Comparison of ENCODE assay signal across 8 cellular contexts in genomic region chr10:102919992-102920736, GRCh38. TPM values are rescaled to one million over a fixed set of nuclear protein-coding genes. Genes with fewer than 3 reads are reported as not detected.
A peak's percentile ranks its signal among the peaks of the same experiment; 100 is the strongest.
DNase-seq lines count a peak whose midpoint lies in the region; ATAC-seq, FAIRE-seq and TF ChIP-seq lines count a peak whose summit lies in the region.

No MANE protein-coding gene starts in this region.

- no peaks in the 10 kb centered on the region for H3K9me3 ChIP-seq in IMR-90 (ENCODE audit: control insufficient read depth, insufficient read depth, low read length)

- peaks cover 0 to 1% (median 0%) of the 10 kb centered on the region in 7 donors for H3K9me3 Mint-ChIP-seq in naive B cell

- dilution Hi-C loops in IMR-90 (cut with HindIII; ENCODE audit: low sequenced_read_pairs, unreplicated experiment): no loop called here

- peak overlapping the region; percentile 91 for H3K27ac ChIP-seq in IMR-90 (ENCODE audit: insufficient read depth, low read length)

- peaks cover 3% of the 10 kb centered on the region; the same call in 1 of the 2 replicates for H3K4me1 ChIP-seq in IMR-90 (ENCODE audit: control insufficient read depth, insufficient read depth, low read length)

- H2BK120ac ChIP-seq in IMR-90 (ENCODE audit: low read depth, low read length): peak overlapping the region; percentile 81

- peak; percentile 3; the same call in 1 of the 2 replicates for TF ChIP-seq RAD21 in IMR-90 (IDR thresholded peaks at IDR 0.05; ENCODE audit: low read length)

- peak overlapping the region; percentile 80 to 99 (median 96) for H3K4me3 Mint-ChIP-seq in naive B cell

- CTCF ChIA-PET in IMR-90 (lab: Yijun Ruan, JAX): interaction anchor here (0.6 to 1.8 kb wide), 2 partner anchors 125 to 319 kb away, joined by 3 to 6 read pairs; no protein-coding TSS in a partner anchor

- H3K56ac ChIP-seq in IMR-90 (ENCODE audit: extremely low read depth, insufficient read depth, low read length): peak overlapping the region; percentile 63; the same call in 1 of the 2 replicates

- in situ Hi-C loops in IMR-90 (cut with MboI; ENCODE audit: low sequenced_read_pairs): loop anchor here (5.0 kb wide), 2 partner anchors 142 to 322 kb away; no protein-coding TSS in a partner anchor

- peaks cover 6 to 8% (median 8%) of the 10 kb centered on the region in 3 donors for H3K27me3 Mint-ChIP-seq in naive B cell

- peak overlapping the region; percentile 84; the same call in 2 of the 3 replicates for H2BK15ac ChIP-seq in IMR-90 (ENCODE audit: low read depth, low read length)

- no peak for ATAC-seq in IMR-90 (ENCODE audit: low read depth)
- ATAC-seq in naive B cell (ENCODE audit: low read depth in 2 of 2): no peak
- ATAC-seq in GM19035 (IDR thresholded peaks at IDR 0.05; ENCODE audit: unreplicated experiment): no peak
- no peak for ATAC-seq in GM21576 (IDR thresholded peaks at IDR 0.05; ENCODE audit: unreplicated experiment)

- H3K27me3 ChIP-seq in IMR-90 (ENCODE audit: control insufficient read depth, insufficient read depth, low read length): no peaks in the 10 kb centered on the region

- no peak for TF ChIP-seq POLR2A in IMR-90 (IDR thresholded peaks at IDR 0.05; ENCODE audit: low read depth, low read length)
- TF ChIP-seq POLR2A in GM12892 (IDR thresholded peaks at IDR 0.05; ENCODE audit: low read depth, low read length): no peak

- peak overlapping the region; percentile 83 for H3K9ac ChIP-seq in IMR-90 (ENCODE audit: low read depth, low read length)

- H3K36me3 ChIP-seq in IMR-90 (ENCODE audit: control insufficient read depth, insufficient read depth, low read length): 0 out of 2 replicates have a peak, but pooled peaks cover 1% of the 10 kb centered on the region

- no TSS peak for BruUV-seq in IMR-90 (replicated peaks; lab: Mats Ljungman, UMichigan)

- peak overlapping the region; percentile 79 for H4K91ac ChIP-seq in IMR-90 (ENCODE audit: insufficient read depth, low read depth, low read length)

- DNase-seq in AG10803 (ENCODE audit: low read depth): no peak
- DNase-seq in IMR-90: no peak
- no peak for DNase-seq in choroid plexus epithelial cell (ENCODE audit: low read depth)
- no peak for DNase-seq in naive B cell
- DNase-seq in GM12892 (ENCODE audit: insufficient read length): no peak
- DNase-seq in stimulated activated naive CD4-positive, alpha-beta T cell (lab: John Stamatoyannopoulos, UW): no peak

- H3K79me1 ChIP-seq in IMR-90 (ENCODE audit: low read depth in 1 of 2, low read length in 2 of 2): peaks cover 2 to 50% of the 10 kb centered on the region in 2 experiments; a peak in 3 of 4 replicates

- peak overlapping the region; percentile 83 for H2AK9ac ChIP-seq in IMR-90 (replicated peaks; ENCODE audit: low read depth, low read length, poor library complexity)

- peak overlapping the region; percentile 71 to 84; a peak in 2 of 4 replicates for H4K8ac ChIP-seq in IMR-90 (ENCODE audit: low read depth in 2 of 2, low read length in 2 of 2)

- H4K20me1 ChIP-seq in IMR-90 (ENCODE audit: insufficient read depth, low read length): peaks cover 29% of the 10 kb centered on the region; the same call in 1 of the 2 replicates

- peak overlapping the region; percentile 89; the same call in 1 of the 2 replicates for H2AK5ac ChIP-seq in IMR-90 (ENCODE audit: low read depth, low read length)

- peaks cover 46 to 59% (median 49%) of the 10 kb centered on the region in 3 donors for H3K4me1 Mint-ChIP-seq in naive B cell

- peak overlapping the region; percentile 93 for H3K23ac ChIP-seq in IMR-90 (ENCODE audit: low read depth, low read length)

- H2AFZ ChIP-seq in IMR-90 (replicated peaks; ENCODE audit: low read length, poor library complexity): peak overlapping the region; percentile 99

- peak overlapping the region; percentile 86 for H3K4me2 ChIP-seq in IMR-90 (ENCODE audit: low read depth, low read length)

- peak overlapping the region; percentile 13; the same call in 1 of the 2 replicates for H4K5ac ChIP-seq in IMR-90 (ENCODE audit: low read depth, low read length)

- H3K36me3 Mint-ChIP-seq in naive B cell: no peaks in the 10 kb centered on the region

- peak overlapping the region; percentile 85 for H2BK5ac ChIP-seq in IMR-90 (ENCODE audit: low read depth, low read length, poor library complexity, severe bottlenecking)

- intact Hi-C loops in IMR-90 (cut with micrococcal nuclease): loop anchor here (1.0 to 2.0 kb wide), 2 partner anchors 43 to 134 kb away; no protein-coding TSS in a partner anchor

- no CpG with 5 or more reads among the region's 9 CpGs for WGBS in IMR-90 (ENCODE audit: extremely low coverage in 2 of 2, insufficient read length in 1 of 2), 2 experiments

- H3K4me3 ChIP-seq in AG10803 (ENCODE audit: low read length) (peak overlapping the region; percentile 97), IMR-90 (ENCODE audit: insufficient read depth, low read depth, low read length) (peak overlapping the region; percentile 72), choroid plexus epithelial cell (ENCODE audit: low read depth, low read length) (peak overlapping the region; percentile 99)

- H3K9me1 ChIP-seq in IMR-90 (ENCODE audit: insufficient read depth, low read length): peaks cover 3% of the 10 kb centered on the region; the same call in 1 of the 2 replicates

- FAIRE-seq in GM12892 (lab: Jason Lieb, UNC): no peak

- H3K4ac ChIP-seq in IMR-90 (ENCODE audit: low read depth, low read length): peak overlapping the region; percentile 89

- no peak for TF ChIP-seq CTCF in AG10803 (conservative IDR thresholded peaks at IDR 0.05; ENCODE audit: low read length)
- no peak for TF ChIP-seq CTCF in IMR-90 (conservative IDR thresholded peaks at IDR 0.05; ENCODE audit: low read depth, low read length)
- no peak for TF ChIP-seq CTCF in choroid plexus epithelial cell (conservative IDR thresholded peaks at IDR 0.05; ENCODE audit: low read depth, low read length)

- peak overlapping the region in 4 of 6 donors; percentile 24 to 89 (median 52) for H3K27ac Mint-ChIP-seq in naive B cell

- H3K18ac ChIP-seq in IMR-90 (ENCODE audit: low read depth, low read length): peak overlapping the region; percentile 65; the same call in 1 of the 2 replicates

- H3K14ac ChIP-seq in IMR-90 (replicated peaks; ENCODE audit: low read depth, low read length): peak overlapping the region; percentile 90

- H2BK20ac ChIP-seq in IMR-90 (ENCODE audit: low read depth, low read length): peak overlapping the region; percentile 43; the same call in 1 of the 2 replicates

- POLR2A ChIA-PET in IMR-90 (lab: Charles Lee; ENCODE audit: unreplicated experiment): no interaction called here

TF ChIP-seq in IMR-90, 13 proteins besides CTCF, POLR2A, EP300 and RAD21:
- TF ChIP-seq MXI1 (IDR thresholded peaks at IDR 0.05; ENCODE audit: borderline replicate concordance, low read depth, low read length) (no peak), CHD1 (IDR thresholded peaks at IDR 0.05; ENCODE audit: low read depth, low read length) (no peak), NFE2L2 (IDR thresholded peaks at IDR 0.05; ENCODE audit: low read depth, low read length) (no peak), USF2 (IDR thresholded peaks at IDR 0.05; ENCODE audit: low read depth, low read length) (no peak), RCOR1 (IDR thresholded peaks at IDR 0.05; ENCODE audit: insufficient replicate concordance, low read length) (no peak), MAFK (IDR thresholded peaks at IDR 0.05; ENCODE audit: low read depth, low read length) (no peak)
TF ChIP-seq in IMR-90: peak in this region for 0.

RNA-seq across cellular contexts. Expression of gene CNNM2, which starts 2.1 kb away (rescaled TPM):
- total RNA-seq in IMR-90 (2012; rRNA removed): 5.6 and 6.4 TPM in 2 replicates
- 4.7 and 5.6 TPM in 2 replicates for polyA plus RNA-seq in IMR-90 (2012; rRNA removed)
- polyA plus RNA-seq in IMR-90 (2012; cell fraction: cytosol; rRNA removed): 4.4 and 9.1 TPM in 2 replicates
- polyA plus RNA-seq in IMR-90 (2012; cell fraction: nucleus; rRNA removed; ENCODE audit: low replicate concordance): 9.1 and 11.0 TPM in 2 replicates
- 1 to 10 TPM; 4.4 to 7.5 (median 6.0) TPM for polyA plus RNA-seq in naive B cell (ENCODE audit: low read depth in 6 of 6)
- 3.8 TPM for polyA plus RNA-seq in GM12892 (2012; ENCODE audit: missing spikeins)

RNA-seq across cellular contexts. Expression of gene AS3MT, which starts 50.9 kb away (rescaled TPM):
- 3.6 and 7.5 TPM in 2 replicates for total RNA-seq in IMR-90 (2012; rRNA removed)
- polyA plus RNA-seq in IMR-90 (2012; rRNA removed) (2.1 and 2.7 TPM in 2 replicates), naive B cell (ENCODE audit: low read depth in 6 of 6) (not detected)
- 1.5 and 1.6 TPM in 2 replicates for polyA plus RNA-seq in IMR-90 (2012; cell fraction: cytosol; rRNA removed)
- 0.78 and 4.2 TPM in 2 replicates for polyA plus RNA-seq in IMR-90 (2012; cell fraction: nucleus; rRNA removed; ENCODE audit: low replicate concordance)
- polyA plus RNA-seq in GM12892 (2012; ENCODE audit: missing spikeins): not detected
